ENCODE assay signal across 1 cellular context in genomic region chr6:31462026-31462963, GRCh38.
TF ChIP-seq lines count a peak whose summit lies in the region.

No MANE protein-coding gene starts in this region.

TF ChIP-seq in IMR-90, 13 proteins besides CTCF, POLR2A, EP300 and RAD21 (continued from another document):
- TF ChIP-seq BHLHE40 (IDR thresholded peaks at IDR 0.05; ENCODE audit: low read depth, low read length) (no peak), USF2 (IDR thresholded peaks at IDR 0.05; ENCODE audit: low read depth, low read length) (no peak), MXI1 (IDR thresholded peaks at IDR 0.05; ENCODE audit: borderline replicate concordance, low read depth, low read length) (no peak)
TF ChIP-seq in IMR-90: peak in this region for 0.
